ENCODE assay signal across 20 cellular contexts in genomic region chr11:112670806-112671570, GRCh38.
"Had no signal": no experiment of that assay in that cellular context is flagged by ENCODE, and none has a peak within 500 bp of the region (broad histone marks: within the 10 kb centered on the region; RNA-seq: fewer than 3 reads in every experiment).

No MANE protein-coding gene starts in this region.

- ATAC-seq: gastroesophageal sphincter; left cardiac atrium; naive thymus-derived CD4-positive, alpha-beta T cell had no signal

- H3K27ac ChIP-seq: coronary artery, epithelial cell of prostate, esophagus muscularis mucosa, gastroesophageal sphincter, left ventricle myocardium inferior, neutrophil, sigmoid colon, skin epidermis, testis, tibial nerve had no signal

- H3K4me3 ChIP-seq: coronary artery, esophagus muscularis mucosa, gastroesophageal sphincter, left ventricle myocardium inferior, lung, sigmoid colon, skin epidermis, testis, tibial nerve had no signal

- H3K27ac Mint-ChIP-seq: immature natural killer cell; naive thymus-derived CD4-positive, alpha-beta T cell; nephron progenitor cell had no signal

- H3K4me1 Mint-ChIP-seq: immature natural killer cell; naive thymus-derived CD4-positive, alpha-beta T cell; nephron progenitor cell had no signal

- H3K4me3 Mint-ChIP-seq: immature natural killer cell; naive thymus-derived CD4-positive, alpha-beta T cell; nephron progenitor cell had no signal

- DNase-seq: effector memory CD4-positive, alpha-beta T cell; immature natural killer cell; left cardiac atrium; left ventricle myocardium inferior; mesendoderm; naive thymus-derived CD4-positive, alpha-beta T cell; nephron progenitor cell; sigmoid colon; stimulated activated CD4-positive, alpha-beta T cell treated with anti-CD3 and anti-CD28 coated beads, Interleukin-2, amount 100 ng/mL, for 24 hours; stimulated activated CD4-positive, alpha-beta T cell treated with anti-CD3 and anti-CD28 coated beads, Interleukin-4, amount 100 ng/mL, for 4 hours; stimulated activated naive CD4-positive, alpha-beta T cell; testis had no signal

- H3K27me3 ChIP-seq: gastroesophageal sphincter, neutrophil, sigmoid colon, testis, tibial nerve had no signal

- H3K36me3 Mint-ChIP-seq: immature natural killer cell; naive thymus-derived CD4-positive, alpha-beta T cell had no signal
